25 cellular contexts compared by ENCODE assay signal in the genomic region with DNA sequence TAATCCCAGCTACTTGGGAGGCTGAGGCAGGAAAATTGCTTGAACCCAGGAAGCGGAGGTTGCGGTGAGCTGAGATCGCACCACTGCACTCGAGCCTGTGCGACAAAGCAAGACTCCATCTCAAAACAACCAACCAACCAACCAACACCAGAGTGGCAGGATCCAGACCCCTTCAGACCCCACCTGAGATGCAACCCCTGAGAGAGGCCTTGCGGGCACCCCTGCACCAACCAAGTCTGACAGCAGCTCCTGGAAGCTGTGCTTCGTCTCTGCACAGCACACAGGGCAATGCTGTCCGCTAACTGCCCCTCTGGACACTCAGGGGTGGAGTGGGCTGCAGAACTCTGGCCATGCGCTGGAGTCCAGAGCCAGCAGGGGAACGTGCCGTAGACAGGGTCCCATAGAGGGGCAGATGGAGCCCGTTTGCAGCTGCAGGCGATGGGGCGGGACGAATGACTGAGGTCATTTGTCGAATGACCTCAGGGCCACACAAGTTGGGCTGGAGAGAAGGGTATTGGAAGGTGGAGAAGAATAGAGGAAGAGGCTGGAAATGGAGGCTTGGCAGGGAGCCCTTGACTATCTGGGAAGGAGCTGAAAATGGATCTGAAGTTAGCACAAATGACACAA.
"Had no signal": no experiment of that assay in that cellular context is flagged by ENCODE, and none has a peak within 500 bp of the region (broad histone marks: within the 10 kb centered on the region; RNA-seq: fewer than 3 reads in every experiment).

No MANE protein-coding gene starts in this region.

- H3K4me3 Mint-ChIP-seq: endodermal cell; mesothelial cell of epicardium; naive thymus-derived CD4-positive, alpha-beta T cell; stimulated activated effector memory CD8-positive, alpha-beta T cell treated with anti-CD3 and anti-CD28 coated beads, Interleukin-12 subunit alpha, Interleukin-12 subunit beta, amount 100 ng/mL, for 72 hours had no signal

- H2AFZ ChIP-seq: hepatocyte had no signal

- H3K4me1 ChIP-seq: gastroesophageal sphincter, heart left ventricle, left lung, prostate gland, right atrium auricular region, sigmoid colon, upper lobe of left lung had no signal

- H3K36me3 ChIP-seq: gastroesophageal sphincter, heart left ventricle, left lung, prostate gland, right atrium auricular region, sigmoid colon, thoracic aorta, tibial nerve, upper lobe of left lung had no signal

- H3K4me1 Mint-ChIP-seq: endodermal cell; mesothelial cell of epicardium; stimulated activated effector memory CD8-positive, alpha-beta T cell treated with anti-CD3 and anti-CD28 coated beads, Interleukin-12 subunit alpha, Interleukin-12 subunit beta, amount 100 ng/mL, for 72 hours had no signal

- H3K27ac Mint-ChIP-seq: endodermal cell; mesothelial cell of epicardium; naive thymus-derived CD4-positive, alpha-beta T cell; stimulated activated effector memory CD8-positive, alpha-beta T cell treated with anti-CD3 and anti-CD28 coated beads, Interleukin-12 subunit alpha, Interleukin-12 subunit beta, amount 100 ng/mL, for 72 hours had no signal

- H3K4me3 ChIP-seq: dorsolateral prefrontal cortex, gastroesophageal sphincter, heart left ventricle, hepatocyte, left lung, prostate gland, right atrium auricular region, sigmoid colon, thoracic aorta, tibial nerve, upper lobe of left lung had no signal

- H3K9me3 ChIP-seq: gastroesophageal sphincter, heart left ventricle, left lung, prostate gland, right atrium auricular region, sigmoid colon, thoracic aorta, tibial nerve, upper lobe of left lung had no signal

- H3K9me3 Mint-ChIP-seq: endodermal cell; mesothelial cell of epicardium; stimulated activated effector memory CD8-positive, alpha-beta T cell treated with anti-CD3 and anti-CD28 coated beads, Interleukin-12 subunit alpha, Interleukin-12 subunit beta, amount 100 ng/mL, for 72 hours had no signal

- ATAC-seq: esophagus mucosa; gastroesophageal sphincter; heart left ventricle; left cardiac atrium; left lung; naive thymus-derived CD4-positive, alpha-beta T cell; stimulated activated effector memory CD8-positive, alpha-beta T cell treated with anti-CD3 and anti-CD28 coated beads, Interleukin-12 subunit alpha, Interleukin-12 subunit beta, amount 100 ng/mL, for 72 hours had no signal

- H3K36me3 Mint-ChIP-seq: mesothelial cell of epicardium; naive thymus-derived CD4-positive, alpha-beta T cell; stimulated activated effector memory CD8-positive, alpha-beta T cell treated with anti-CD3 and anti-CD28 coated beads, Interleukin-12 subunit alpha, Interleukin-12 subunit beta, amount 100 ng/mL, for 72 hours had no signal

- H3K4me2 ChIP-seq: hepatocyte had no signal

- H3K27me3 ChIP-seq: dorsolateral prefrontal cortex, hepatocyte, left lung, right atrium auricular region, sigmoid colon, tibial nerve, upper lobe of left lung had no signal

- H3K27ac ChIP-seq: epithelial cell of prostate, gastroesophageal sphincter, heart left ventricle, hepatocyte, left lung, prostate gland, right atrium auricular region, sigmoid colon, thoracic aorta, tibial nerve, upper lobe of left lung had no signal

- DNase-seq: dorsolateral prefrontal cortex; effector CD8-positive, alpha-beta T cell; endodermal cell; foreskin fibroblast; left cardiac atrium; mesenchymal stem cell; naive thymus-derived CD4-positive, alpha-beta T cell; sigmoid colon; stimulated activated CD4-positive, alpha-beta T cell treated with anti-CD3 and anti-CD28 coated beads, Interleukin-2, amount 100 ng/mL, for 24 hours; stimulated activated CD4-positive, alpha-beta T cell treated with anti-CD3 and anti-CD28 coated beads, Interleukin-4, amount 100 ng/mL, for 24 hours; stimulated activated naive CD4-positive, alpha-beta T cell treated with Interleukin-2 at 50 U/mL for 16 hours; substantia nigra; upper lobe of left lung had no signal

- H3K79me2 ChIP-seq: hepatocyte had no signal
